ENCODE assay signal across 4 cellular contexts in the genomic region with DNA sequence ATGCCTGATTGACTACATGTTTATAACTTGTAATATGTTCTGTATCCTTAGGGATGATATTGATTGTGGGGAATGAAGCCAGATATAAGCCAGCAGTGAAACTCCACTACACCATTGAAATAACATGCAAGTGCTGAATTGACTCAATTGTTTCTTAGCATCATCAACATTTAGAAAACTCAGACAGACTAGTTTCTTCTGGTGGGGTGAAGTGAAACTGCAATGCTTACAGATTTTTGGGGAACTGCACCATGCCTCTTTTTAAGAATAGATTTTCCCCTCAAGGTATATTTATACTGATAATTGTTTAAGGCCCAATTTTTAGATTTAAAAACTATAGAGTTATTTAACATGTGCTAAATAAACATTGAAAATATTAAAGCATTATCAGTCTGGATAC.
"Had no signal": no experiment of that assay in that cellular context is flagged by ENCODE, and none has a peak within 500 bp of the region (broad histone marks: within the 10 kb centered on the region; RNA-seq: fewer than 3 reads in every experiment).

No MANE protein-coding gene starts in this region.

- H3K4me2 ChIP-seq: GM23338 had no signal

- DNase-seq: H9, HCEC 1CT, IMR-90 had no signal

- H2AFZ ChIP-seq: GM23338 had no signal

- ATAC-seq: GM23338 had no signal

- H3K4me3 ChIP-seq: GM23338 had no signal
